Comparison of ENCODE assay signal across 28 cellular contexts in the genomic region with DNA sequence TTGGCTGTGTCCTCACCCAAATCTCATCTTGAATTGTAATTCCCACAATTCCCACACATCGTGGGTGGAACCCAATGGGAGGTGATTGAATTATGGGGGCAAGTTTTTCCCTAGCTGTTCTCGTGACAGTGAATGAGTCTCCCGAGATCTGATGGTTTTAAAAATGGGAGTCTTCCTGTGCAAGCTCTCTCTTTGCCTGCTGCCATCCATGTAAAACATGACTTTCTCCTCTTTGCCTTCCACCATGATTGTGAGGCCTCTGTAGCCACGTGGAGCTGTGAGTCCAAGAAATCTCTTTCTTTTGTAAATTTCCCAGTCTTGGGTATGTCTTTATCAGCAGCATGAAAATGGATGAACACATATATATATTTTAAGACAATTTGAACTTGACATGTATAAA.
"Had no signal": no experiment of that assay in that cellular context is flagged by ENCODE, and none has a peak within 500 bp of the region (broad histone marks: within the 10 kb centered on the region; RNA-seq: fewer than 3 reads in every experiment).

No MANE protein-coding gene starts in this region.

- H3K4me3 Mint-ChIP-seq: stimulated activated effector memory CD8-positive, alpha-beta T cell treated with anti-CD3 and anti-CD28 coated beads, Interleukin-12 subunit alpha, Interleukin-12 subunit beta, amount 100 ng/mL, for 72 hours; stimulated activated memory B cell treated with anti-CD40 and anti-IgM and Interleukin-4, amounts not matched to agents 10 μg/mL and 1 μg/mL and 100 μg/mL, for 72 hours; stimulated activated naive B cell treated with anti-CD40 and anti-IgM and Interleukin-4, amounts not matched to agents 10 μg/mL and 1 μg/mL and 100 μg/mL, for 72 hours; stimulated activated naive CD8-positive, alpha-beta T cell treated with anti-CD3 and anti-CD28 coated beads, Interleukin-15, amount 100 ng/mL, for 72 hours; stimulated activated naive CD8-positive, alpha-beta T cell treated with anti-CD3 and anti-CD28 coated beads, Interleukin-15, Interleukin-2, amounts not matched to agents 100 ng/mL and 50 ng/mL, for 24 hours; type B pancreatic cell had no signal

- H3K4me1 Mint-ChIP-seq: stimulated activated effector memory CD8-positive, alpha-beta T cell treated with anti-CD3 and anti-CD28 coated beads, Interleukin-12 subunit alpha, Interleukin-12 subunit beta, amount 100 ng/mL, for 72 hours; stimulated activated memory B cell treated with anti-CD40 and anti-IgM and Interleukin-4, amounts not matched to agents 10 μg/mL and 1 μg/mL and 100 μg/mL, for 72 hours; stimulated activated naive B cell treated with anti-CD40 and anti-IgM and Interleukin-4, amounts not matched to agents 10 μg/mL and 1 μg/mL and 100 μg/mL, for 72 hours; stimulated activated naive CD8-positive, alpha-beta T cell treated with anti-CD3 and anti-CD28 coated beads, Interleukin-15, amount 100 ng/mL, for 72 hours had no signal

- H3K27me3 Mint-ChIP-seq: stimulated activated memory B cell treated with anti-CD40 and anti-IgM and Interleukin-4, amounts not matched to agents 10 μg/mL and 1 μg/mL and 100 μg/mL, for 72 hours; stimulated activated naive B cell treated with anti-CD40 and anti-IgM and Interleukin-4, amounts not matched to agents 10 μg/mL and 1 μg/mL and 100 μg/mL, for 72 hours had no signal

- H3K36me3 Mint-ChIP-seq: stimulated activated effector memory CD8-positive, alpha-beta T cell treated with anti-CD3 and anti-CD28 coated beads, Interleukin-12 subunit alpha, Interleukin-12 subunit beta, amount 100 ng/mL, for 72 hours; stimulated activated memory B cell treated with anti-CD40 and anti-IgM and Interleukin-4, amounts not matched to agents 10 μg/mL and 1 μg/mL and 100 μg/mL, for 72 hours; stimulated activated naive B cell treated with anti-CD40 and anti-IgM and Interleukin-4, amounts not matched to agents 10 μg/mL and 1 μg/mL and 100 μg/mL, for 72 hours; type B pancreatic cell had no signal

- H3K36me3 ChIP-seq: stomach, suprapubic skin, thoracic aorta, thyroid gland, tibial artery, tibial nerve, transverse colon, upper lobe of left lung, upper lobe of right lung, uterus, vagina had no signal

- H3K27me3 ChIP-seq: stomach, suprapubic skin, testis, thyroid gland, tibial artery, tibial nerve, transverse colon, upper lobe of left lung, upper lobe of right lung, uterus, vagina had no signal

- H3K27ac Mint-ChIP-seq: stimulated activated effector memory CD8-positive, alpha-beta T cell treated with anti-CD3 and anti-CD28 coated beads, Interleukin-12 subunit alpha, Interleukin-12 subunit beta, amount 100 ng/mL, for 72 hours; stimulated activated memory B cell treated with anti-CD40 and anti-IgM and Interleukin-4, amounts not matched to agents 10 μg/mL and 1 μg/mL and 100 μg/mL, for 72 hours; stimulated activated naive B cell treated with anti-CD40 and anti-IgM and Interleukin-4, amounts not matched to agents 10 μg/mL and 1 μg/mL and 100 μg/mL, for 72 hours; stimulated activated naive CD8-positive, alpha-beta T cell treated with anti-CD3 and anti-CD28 coated beads, Interleukin-15, Interleukin-2, amounts not matched to agents 100 ng/mL and 50 ng/mL, for 24 hours; type B pancreatic cell had no signal

- DNase-seq: stimulated activated CD4-positive, alpha-beta T cell treated with anti-CD3 and anti-CD28 coated beads, Interleukin-2, amount 100 ng/mL, for 48 hours; stimulated activated CD4-positive, alpha-beta T cell treated with anti-CD3 and anti-CD28 coated beads, Interleukin-4, amount 100 ng/mL, for 1 hour; stimulated activated CD4-positive, alpha-beta T cell treated with anti-CD3 and anti-CD28 coated beads, Interleukin-4, amount 100 ng/mL, for 24 hours; stimulated activated CD4-positive, alpha-beta T cell treated with anti-CD3 and anti-CD28 coated beads, Interleukin-4, amount 100 ng/mL, for 4 hours; stimulated activated CD8-positive, alpha-beta memory T cell treated with anti-CD3 and anti-CD28 coated beads, Interleukin-4, amount 100 ng/mL, for 48 hours; stimulated activated naive B cell treated with anti-CD40 and anti-IgM and Interleukin-4, amounts not matched to agents 10 μg/mL and 1 μg/mL and 100 μg/mL, for 72 hours; stimulated activated naive CD4-positive, alpha-beta T cell; stimulated activated naive CD4-positive, alpha-beta T cell treated with Interleukin-2 at 50 U/mL for 16 hours; stimulated activated naive CD8-positive, alpha-beta T cell treated with anti-CD3 and anti-CD28 coated beads, Interleukin-15, amount 100 ng/mL, for 72 hours; stimulated activated naive CD8-positive, alpha-beta T cell treated with anti-CD3 and anti-CD28 coated beads, Interleukin-15, Interleukin-2, amounts not matched to agents 100 U/mL and 50 U/mL, for 24 hours; stomach; substantia nigra; testis; thyroid gland; tibial artery; transverse colon; upper lobe of left lung; upper lobe of right lung; uterus had no signal

- H3K4me1 ChIP-seq: stomach, suprapubic skin, testis, thyroid gland, tibial artery, tibial nerve, transverse colon, upper lobe of left lung, upper lobe of right lung, uterus, vagina had no signal

- ATAC-seq: stimulated activated effector memory CD8-positive, alpha-beta T cell treated with anti-CD3 and anti-CD28 coated beads, Interleukin-12 subunit alpha, Interleukin-12 subunit beta, amount 100 ng/mL, for 72 hours; stimulated activated memory B cell treated with anti-CD40 and anti-IgM and Interleukin-4, amounts not matched to agents 10 μg/mL and 1 μg/mL and 100 μg/mL, for 72 hours; stimulated activated naive B cell treated with anti-CD40 and anti-IgM and Interleukin-4, amounts not matched to agents 10 μg/mL and 1 μg/mL and 100 μg/mL, for 72 hours; stimulated activated naive CD8-positive, alpha-beta T cell treated with anti-CD3 and anti-CD28 coated beads, Interleukin-15, amount 100 ng/mL, for 72 hours; stimulated activated naive CD8-positive, alpha-beta T cell treated with anti-CD3 and anti-CD28 coated beads, Interleukin-15, Interleukin-2, amounts not matched to agents 100 U/mL and 50 U/mL, for 24 hours; upper lobe of right lung had no signal

- H3K4me3 ChIP-seq: stomach, suprapubic skin, testis, thoracic aorta, thyroid gland, tibial artery, tibial nerve, transverse colon, upper lobe of left lung, upper lobe of right lung, uterus, vagina had no signal

- H3K9me3 ChIP-seq: stomach, suprapubic skin, testis, thoracic aorta, thyroid gland, transverse colon, upper lobe of left lung, upper lobe of right lung, uterus, vagina had no signal

- H3K27ac ChIP-seq: stomach, suprapubic skin, testis, thoracic aorta, thyroid gland, tibial artery, tibial nerve, transverse colon, upper lobe of left lung, upper lobe of right lung, uterus, vagina had no signal

- FAIRE-seq: urothelium cell line had no signal
